ENCODE assay signal across 19 cellular contexts in genomic region chr21:44316277-44316900, GRCh38. TPM values are rescaled to one million over a fixed set of nuclear protein-coding genes. Genes with fewer than 3 reads are reported as not detected.
A peak's percentile ranks its signal among the peaks of the same experiment; 100 is the strongest.
DNase-seq lines count a peak whose midpoint lies in the region; ATAC-seq and TF ChIP-seq lines count a peak whose summit lies in the region.
"Had no signal": no experiment of that assay in that cellular context is flagged by ENCODE, and none has a peak within 500 bp of the region (broad histone marks: within the 10 kb centered on the region; RNA-seq: fewer than 3 reads in every experiment).

No MANE protein-coding gene starts in this region.

- ATAC-seq in WTC11, result no peak
- no peak for ATAC-seq in activated CD8-positive, alpha-beta memory T cell treated with anti-CD3 and anti-CD28 coated beads, Interleukin-2, amount 10 ng/mL, durations not matched to agents 7 days and 5 days
- ATAC-seq: naive thymus-derived CD8-positive, alpha-beta T cell; psoas muscle had no signal

- CTCF ChIA-PET in WTC11 (lab: Charles Lee), result interaction anchor here (1.3 kb wide), 1 partner anchor 13 kb away, joined by 4 read pairs; no protein-coding TSS in a partner anchor
- CTCF ChIA-PET in activated CD8-positive, alpha-beta memory T cell treated with anti-CD3 and anti-CD28 coated beads, Interleukin-2, amount 10 ng/mL, durations not matched to agents 7 days and 5 days (lab: Charles Lee), result no interaction called here

- TF ChIP-seq CTCF in WTC11 (IDR thresholded peaks at IDR 0.05) (no peak), endothelial cell (IDR thresholded peaks at IDR 0.05; ENCODE audit: unreplicated experiment) (no peak)

- H3K4me1 Mint-ChIP-seq in WTC11 (no peaks in the 10 kb centered on the region), endothelial cell (ENCODE audit: unreplicated experiment) (no peaks in the 10 kb centered on the region)
- H3K4me1 Mint-ChIP-seq in activated CD8-positive, alpha-beta memory T cell treated with anti-CD3 and anti-CD28 coated beads, Interleukin-2, amount 10 ng/mL, durations not matched to agents 7 days and 5 days, result no peaks in the 10 kb centered on the region
- H3K4me1 Mint-ChIP-seq: B cell; naive thymus-derived CD8-positive, alpha-beta T cell had no signal

- no peaks in the 10 kb centered on the region for H3K9me3 Mint-ChIP-seq in WTC11
- no peaks in the 10 kb centered on the region for H3K9me3 Mint-ChIP-seq in endothelial cell (ENCODE audit: unreplicated experiment)
- H3K9me3 Mint-ChIP-seq in activated CD8-positive, alpha-beta memory T cell treated with anti-CD3 and anti-CD28 coated beads, Interleukin-2, amount 10 ng/mL, durations not matched to agents 7 days and 5 days (ENCODE audit: low read depth), result no peaks in the 10 kb centered on the region
- H3K9me3 Mint-ChIP-seq: central memory CD8-positive, alpha-beta T cell; naive thymus-derived CD8-positive, alpha-beta T cell had no signal

- POLR2A ChIA-PET in WTC11 (lab: Charles Lee), result no interaction called here

- no peaks in the 10 kb centered on the region for H3K27me3 Mint-ChIP-seq in WTC11 (ENCODE audit: low read depth)
- peaks cover 5% of the 10 kb centered on the region for H3K27me3 Mint-ChIP-seq in endothelial cell (ENCODE audit: unreplicated experiment)
- no peaks in the 10 kb centered on the region for H3K27me3 Mint-ChIP-seq in activated CD8-positive, alpha-beta memory T cell treated with anti-CD3 and anti-CD28 coated beads, Interleukin-2, amount 10 ng/mL, durations not matched to agents 7 days and 5 days
- H3K27me3 Mint-ChIP-seq: B cell; central memory CD8-positive, alpha-beta T cell; naive thymus-derived CD8-positive, alpha-beta T cell had no signal

- H3K36me3 Mint-ChIP-seq in WTC11 (peaks cover 6% of the 10 kb centered on the region; the same call in 1 of the 2 replicates), endothelial cell (ENCODE audit: low read depth, unreplicated experiment) (peaks cover under 1% of the 10 kb centered on the region)
- H3K36me3 Mint-ChIP-seq in activated CD8-positive, alpha-beta memory T cell treated with anti-CD3 and anti-CD28 coated beads, Interleukin-2, amount 10 ng/mL, durations not matched to agents 7 days and 5 days, result peaks cover 5% of the 10 kb centered on the region

- DNase-seq in WTC11 (ENCODE audit: low spot score) (no peak), endothelial cell (ENCODE audit: low spot score) (no peak), activated gamma-delta T cell (lab: John Stamatoyannopoulos, UW) (no peak)
- no peak for DNase-seq in activated CD8-positive, alpha-beta memory T cell treated with anti-CD3 and anti-CD28 coated beads, Interleukin-2, amount 10 ng/mL, durations not matched to agents 7 days and 5 days
- DNase-seq: activated T-cell treated with anti-CD3 and anti-CD28 coated beads for 4 hours; naive thymus-derived CD8-positive, alpha-beta T cell; NCI-H2029; NCI-H524; psoas muscle; stimulated activated CD4-positive, alpha-beta T cell treated with anti-CD3 and anti-CD28 coated beads, Interleukin-12 subunit alpha, Interleukin-12 subunit beta, amount 100 ng/mL, for 4 hours; stomach; T-helper 9 cell had no signal

- H3K27ac Mint-ChIP-seq in WTC11, result peak overlapping the region; percentile 74; the same call in 1 of the 2 replicates
- no peak overlapping the region for H3K27ac Mint-ChIP-seq in endothelial cell (ENCODE audit: unreplicated experiment)
- H3K27ac Mint-ChIP-seq in activated CD8-positive, alpha-beta memory T cell treated with anti-CD3 and anti-CD28 coated beads, Interleukin-2, amount 10 ng/mL, durations not matched to agents 7 days and 5 days, result no peak overlapping the region
- H3K27ac Mint-ChIP-seq: B cell had no signal

- H3K4me3 Mint-ChIP-seq in WTC11 (no peak overlapping the region), endothelial cell (ENCODE audit: unreplicated experiment) (peak overlapping the region; percentile 56)
- H3K4me3 Mint-ChIP-seq in activated CD8-positive, alpha-beta memory T cell treated with anti-CD3 and anti-CD28 coated beads, Interleukin-2, amount 10 ng/mL, durations not matched to agents 7 days and 5 days, result no peak overlapping the region
- H3K4me3 Mint-ChIP-seq: B cell; central memory CD8-positive, alpha-beta T cell; naive thymus-derived CD8-positive, alpha-beta T cell had no signal

TF ChIP-seq in WTC11, 78 proteins besides CTCF, POLR2A, EP300 and RAD21 (continues in another document):
- no peak for TF ChIP-seq TEAD1 (CRISPR knock-in tag; IDR thresholded peaks at IDR 0.05)
- no peak for TF ChIP-seq MXD4 (CRISPR knock-in tag; IDR thresholded peaks at IDR 0.05; ENCODE audit: borderline replicate concordance)
- TF ChIP-seq AR (CRISPR knock-in tag; IDR thresholded peaks at IDR 0.05), result no peak
- TF ChIP-seq NR2C2 (CRISPR knock-in tag; IDR thresholded peaks at IDR 0.05), result no peak
- TF ChIP-seq, protein P1, sequence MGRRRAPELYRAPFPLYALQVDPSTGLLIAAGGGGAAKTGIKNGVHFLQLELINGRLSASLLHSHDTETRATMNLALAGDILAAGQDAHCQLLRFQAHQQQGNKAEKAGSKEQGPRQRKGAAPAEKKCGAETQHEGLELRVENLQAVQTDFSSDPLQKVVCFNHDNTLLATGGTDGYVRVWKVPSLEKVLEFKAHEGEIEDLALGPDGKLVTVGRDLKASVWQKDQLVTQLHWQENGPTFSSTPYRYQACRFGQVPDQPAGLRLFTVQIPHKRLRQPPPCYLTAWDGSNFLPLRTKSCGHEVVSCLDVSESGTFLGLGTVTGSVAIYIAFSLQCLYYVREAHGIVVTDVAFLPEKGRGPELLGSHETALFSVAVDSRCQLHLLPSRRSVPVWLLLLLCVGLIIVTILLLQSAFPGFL (CRISPR knock-in tag; IDR thresholded peaks at IDR 0.05; ENCODE audit: borderline replicate concordance), result no peak
- no peak for TF ChIP-seq FOXP4 (CRISPR knock-in tag; IDR thresholded peaks at IDR 0.05)
- TF ChIP-seq RORB (CRISPR knock-in tag; IDR thresholded peaks at IDR 0.05), result no peak
- no peak for TF ChIP-seq FOXK1 (CRISPR knock-in tag; IDR thresholded peaks at IDR 0.05)
- no peak for TF ChIP-seq SOX15 (CRISPR knock-in tag; IDR thresholded peaks at IDR 0.05)
- no peak for TF ChIP-seq FOXJ3 (CRISPR knock-in tag; IDR thresholded peaks at IDR 0.05; ENCODE audit: borderline replicate concordance)
- no peak for TF ChIP-seq CREB1 (CRISPR knock-in tag; IDR thresholded peaks at IDR 0.05)

RNA-seq across cellular contexts. Expression of gene PFKL, which starts 16.5 kb away (rescaled TPM):
- total RNA-seq in WTC11 (2021), result 134 to 151 TPM (median 143 TPM) in 3 replicates
- 66.6 TPM for total RNA-seq in endothelial cell (ENCODE audit: unreplicated experiment)
- 100 to 1,000 TPM; 162 to 200 TPM for total RNA-seq in activated CD8-positive, alpha-beta memory T cell treated with anti-CD3 and anti-CD28 coated beads, Interleukin-2, amount 10 ng/mL, durations not matched to agents 7 days and 5 days

RNA-seq across cellular contexts. Expression of gene CFAP410, which starts 22.8 kb away (rescaled TPM):
- 14.0 to 19.3 TPM (median 15.8 TPM) in 3 replicates for total RNA-seq in WTC11 (2021)
- total RNA-seq in endothelial cell (ENCODE audit: unreplicated experiment), result 12.2 TPM
- total RNA-seq in activated CD8-positive, alpha-beta memory T cell treated with anti-CD3 and anti-CD28 coated beads, Interleukin-2, amount 10 ng/mL, durations not matched to agents 7 days and 5 days, result 10 to 100 TPM; 14.8 to 15.3 TPM

RNA-seq across cellular contexts. Expression of gene AIRE, which starts 30.7 kb away (rescaled TPM):
- 0.05 to 0.09 TPM in 2 of 3 replicates, not detected in the other for total RNA-seq in WTC11 (2021)
- total RNA-seq in endothelial cell (ENCODE audit: unreplicated experiment), result not detected
- under 1 TPM; 0.06 to 0.33 TPM for total RNA-seq in activated CD8-positive, alpha-beta memory T cell treated with anti-CD3 and anti-CD28 coated beads, Interleukin-2, amount 10 ng/mL, durations not matched to agents 7 days and 5 days
- total RNA-seq: B cell; HT1080; MCF 10A; naive thymus-derived CD8-positive, alpha-beta T cell; SJSA1 had no signal

RNA-seq across cellular contexts. Expression of gene TRPM2, which starts 37.0 kb away (rescaled TPM):
- total RNA-seq in WTC11 (2021), result 0.64 to 1.4 TPM (median 0.92 TPM) in 3 replicates
- 0.15 TPM for total RNA-seq in endothelial cell (ENCODE audit: unreplicated experiment)
- total RNA-seq in activated CD8-positive, alpha-beta memory T cell treated with anti-CD3 and anti-CD28 coated beads, Interleukin-2, amount 10 ng/mL, durations not matched to agents 7 days and 5 days, result 10 to 100 TPM; 21.2 to 32.7 TPM

RNA-seq across cellular contexts. Expression of gene DNMT3L, which starts 54.7 kb away (rescaled TPM):
- total RNA-seq in WTC11 (2021) (not detected in 3 replicates), endothelial cell (ENCODE audit: unreplicated experiment) (not detected)
- not detected for total RNA-seq in activated CD8-positive, alpha-beta memory T cell treated with anti-CD3 and anti-CD28 coated beads, Interleukin-2, amount 10 ng/mL, durations not matched to agents 7 days and 5 days
- total RNA-seq: B cell; frontal cortex; HT1080; lower leg skin; MCF 10A; naive thymus-derived CD8-positive, alpha-beta T cell; psoas muscle; SJSA1; stomach had no signal
